8 cellular contexts compared by ENCODE assay signal in the genomic region with DNA sequence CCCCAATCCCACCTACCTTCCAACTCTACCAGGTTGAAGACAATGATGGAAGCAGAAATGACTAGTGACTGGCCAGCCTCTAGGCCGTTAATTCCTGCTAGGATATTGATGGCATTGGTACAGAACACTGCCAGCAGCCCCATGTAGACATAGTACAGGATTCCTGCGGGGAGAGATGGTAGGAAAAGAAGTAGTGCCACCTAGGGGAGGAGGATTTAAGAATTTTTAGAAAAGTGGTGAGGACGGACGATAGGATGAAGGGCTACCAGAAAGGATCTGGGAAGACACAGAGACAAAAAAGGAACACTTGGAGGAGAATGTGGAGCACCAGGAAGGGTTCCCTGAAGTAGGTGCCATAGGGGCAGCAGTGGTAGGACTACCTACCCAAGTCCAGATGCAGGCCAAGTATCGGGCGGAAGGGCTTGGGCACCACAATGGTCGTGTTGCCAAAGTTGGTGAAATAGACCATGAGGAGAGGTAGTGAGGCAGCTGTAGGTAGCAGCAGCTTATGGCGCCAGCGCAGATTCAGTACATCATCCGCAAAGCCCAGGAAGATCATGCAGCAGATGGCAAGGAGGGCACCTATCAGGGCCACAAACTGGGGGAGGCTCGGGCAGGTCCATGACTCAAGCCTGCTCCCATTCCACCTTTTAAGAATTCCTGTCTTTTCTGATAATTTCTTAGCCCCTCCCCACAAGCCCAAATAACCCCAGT. TPM values are rescaled to one million over a fixed set of nuclear protein-coding genes. Genes with fewer than 3 reads are reported as not detected.
DNase-seq lines count a peak whose midpoint lies in the region; ATAC-seq and TF ChIP-seq lines count a peak whose summit lies in the region.

No MANE protein-coding gene starts in this region.

- peaks cover 23% of the 10 kb centered on the region for H3K36me3 Mint-ChIP-seq in central memory CD8-positive, alpha-beta T cell (ENCODE audit: insufficient read depth)

- H3K9me3 ChIP-seq in AG04450 (ENCODE audit: control insufficient read depth, insufficient read depth, low read length) (no peaks in the 10 kb centered on the region), muscle layer of duodenum (ENCODE audit: control insufficient read depth in 1 of 2, low read length in 2 of 2) (no peaks in the 10 kb centered on the region)

- H3K4me1 ChIP-seq in muscle layer of duodenum (ENCODE audit: control insufficient read depth in 1 of 2, insufficient read depth in 2 of 2, low read length in 2 of 2): peaks cover 10 to 22% of the 10 kb centered on the region in 2 donors

- peak overlapping the region; percentile 8 for H3K27ac Mint-ChIP-seq in central memory CD8-positive, alpha-beta T cell (ENCODE audit: low read depth)

- ATAC-seq in central memory CD8-positive, alpha-beta T cell (replicated peaks; ENCODE audit: extremely low read depth, poor library complexity, severe bottlenecking): no peak
- ATAC-seq in HG02840 (IDR thresholded peaks at IDR 0.05; ENCODE audit: low FRiP score, unreplicated experiment) (no peak), HG03175 (IDR thresholded peaks at IDR 0.05; ENCODE audit: unreplicated experiment) (no peak)

- no peaks in the 10 kb centered on the region for H3K27me3 Mint-ChIP-seq in central memory CD8-positive, alpha-beta T cell

- peak; percentile 59 for TF ChIP-seq CTCF in AG04450 (IDR thresholded peaks at IDR 0.05; ENCODE audit: low read depth, low read length)

- no peaks in the 10 kb centered on the region for H3K9me3 Mint-ChIP-seq in central memory CD8-positive, alpha-beta T cell

- H3K4me3 ChIP-seq in AG04450 (ENCODE audit: low read depth, low read length): peak overlapping the region; percentile 87
- H3K4me3 ChIP-seq in GM08714 (ENCODE audit: low read length): peak overlapping the region; percentile 70
- H3K4me3 ChIP-seq in muscle layer of duodenum (ENCODE audit: low read depth in 1 of 2, low read length in 2 of 2): peak overlapping the region; percentile 87 to 89

- POLR2A ChIA-PET in AG04450 (lab: Yijun Ruan, JAX): no interaction called here

- H3K36me3 ChIP-seq in muscle layer of duodenum (ENCODE audit: control insufficient read depth in 1 of 2, insufficient read depth in 2 of 2, low read length in 2 of 2): peaks cover 20 to 23% of the 10 kb centered on the region in 2 donors

- CTCF ChIA-PET in AG04450 (lab: Charles Lee): interaction anchor here (0.7 to 1.0 kb wide), 3 partner anchors 11 to 115 kb away, joined by 3 read pairs; no protein-coding TSS in a partner anchor

- H3K27me3 ChIP-seq in AG04450 (ENCODE audit: control insufficient read depth, insufficient read depth, low read length) (no peaks in the 10 kb centered on the region), muscle layer of duodenum (ENCODE audit: low read depth, low read length) (no peaks in the 10 kb centered on the region)

- peaks cover 31% of the 10 kb centered on the region for H3K4me1 Mint-ChIP-seq in central memory CD8-positive, alpha-beta T cell

- H3K4me3 Mint-ChIP-seq in central memory CD8-positive, alpha-beta T cell: peak overlapping the region; percentile 89

- H3K27ac ChIP-seq in AG04450 (ENCODE audit: low read depth, low read length) (peak overlapping the region; percentile 21), muscle layer of duodenum (ENCODE audit: low read length) (no peak overlapping the region)

- DNase-seq in AG04450 (ENCODE audit: low read depth, low spot score) (no peak), NCI-H748 treated with DMSO at 0.1 percent for 48 hours (lab: John Stamatoyannopoulos, UW) (peak; percentile 32), NCI-H187 (lab: John Stamatoyannopoulos, UW) (no peak)
- no peak for DNase-seq in central memory CD8-positive, alpha-beta T cell (ENCODE audit: low spot score in 2 of 2)

RNA-seq across cellular contexts. Expression of a gene that starts 1.2 kb away (rescaled TPM):
- 59.2 and 62.5 TPM in 2 replicates for polyA plus RNA-seq in AG04450 (2011; rRNA removed)
- polyA minus RNA-seq in AG04450 (2011; rRNA and poly(A)+ RNA removed): 66.5 and 79.0 TPM in 2 replicates

RNA-seq across cellular contexts. Expression of a gene that starts 6.7 kb away (rescaled TPM):
- 2.8 and 3.4 TPM in 2 replicates for polyA plus RNA-seq in AG04450 (2011; rRNA removed)
- polyA minus RNA-seq in AG04450 (2011; rRNA and poly(A)+ RNA removed): 8.3 and 11.9 TPM in 2 replicates

RNA-seq across cellular contexts. Expression of a gene that starts 15.7 kb away (rescaled TPM):
- 38.5 and 43.3 TPM in 2 replicates for polyA plus RNA-seq in AG04450 (2011; rRNA removed)
- polyA minus RNA-seq in AG04450 (2011; rRNA and poly(A)+ RNA removed): 28.5 and 33.3 TPM in 2 replicates

RNA-seq across cellular contexts. Expression of a gene that starts 21.0 kb away (rescaled TPM):
- polyA plus RNA-seq in AG04450 (2011; rRNA removed): 14.9 and 16.4 TPM in 2 replicates
- polyA minus RNA-seq in AG04450 (2011; rRNA and poly(A)+ RNA removed): 26.7 and 33.9 TPM in 2 replicates

RNA-seq across cellular contexts. Expression of a gene that starts 32.8 kb away (rescaled TPM):
- 9.9 and 19.9 TPM in 2 replicates for polyA plus RNA-seq in AG04450 (2011; rRNA removed)
- 24.7 and 32.8 TPM in 2 replicates for polyA minus RNA-seq in AG04450 (2011; rRNA and poly(A)+ RNA removed)
